12 cellular contexts compared by ENCODE assay signal in genomic region chr4:169189372-169189771, GRCh38.
DNase-seq lines count a peak whose midpoint lies in the region; ATAC-seq and TF ChIP-seq lines count a peak whose summit lies in the region.
"Had no signal": no experiment of that assay in that cellular context is flagged by ENCODE, and none has a peak within 500 bp of the region (broad histone marks: within the 10 kb centered on the region; RNA-seq: fewer than 3 reads in every experiment).

No MANE protein-coding gene starts in this region.

- ATAC-seq in GM19452 (IDR thresholded peaks at IDR 0.05; ENCODE audit: unreplicated experiment) (peak; percentile 87), HG02885 (IDR thresholded peaks at IDR 0.05; ENCODE audit: poor library complexity, unreplicated experiment) (peak; percentile 79), HG03571 (IDR thresholded peaks at IDR 0.05; ENCODE audit: unreplicated experiment) (peak; percentile 94)

- no peak for TF ChIP-seq POLR2A in esophagus squamous epithelium (IDR thresholded peaks at IDR 0.05)

- DNase-seq in GM12865 (ENCODE audit: low read depth) (peak; percentile 48), GOT3 (lab: John Stamatoyannopoulos, UW) (no peak), NCI-H1092 (lab: John Stamatoyannopoulos, UW) (no peak), dedifferentiated amniotic fluid mesenchymal stem cell (ENCODE audit: extremely low spot score) (no peak), esophagus squamous epithelium (lab: John Stamatoyannopoulos, UW) (no peak)
- DNase-seq: activated CD4-positive, alpha-beta T cell treated with anti-CD3 and anti-CD28 coated beads for 48 hours; activated gamma-delta T cell treated with Interleukin-2 at 50 U/mL for 16 hours; NCI-H510A treated with DMSO at 0.1 percent for 48 hours had no signal

- H3K27ac ChIP-seq in esophagus squamous epithelium: peak overlapping the region in 1 of 4 donors; percentile 43
- H3K27ac ChIP-seq: parathyroid adenoma had no signal

- no peaks in the 10 kb centered on the region for H3K36me3 ChIP-seq in esophagus squamous epithelium

- intact Hi-C loops in esophagus squamous epithelium (cut with DNase I): no loop called here

- no peaks in the 10 kb centered on the region for H3K27me3 ChIP-seq in esophagus squamous epithelium

- no peak for TF ChIP-seq CTCF in GM12865 (IDR thresholded peaks at IDR 0.05; ENCODE audit: insufficient read depth, low read depth, low read length, missing control alignments)
- no peak for TF ChIP-seq CTCF in esophagus squamous epithelium (IDR thresholded peaks at IDR 0.05)

- 79 to 89% methylated on average over 4 of the region's 4 CpGs for whole genome bisulfite sequencing in esophagus squamous epithelium, 2 donors

- peaks cover 0 to 31% (median 8%) of the 10 kb centered on the region in 3 donors for H3K4me1 ChIP-seq in esophagus squamous epithelium
- H3K4me1 ChIP-seq: parathyroid adenoma had no signal

- H3K9me3 ChIP-seq in esophagus squamous epithelium: no peaks in the 10 kb centered on the region

- peak overlapping the region; percentile 34 for H3K4me3 ChIP-seq in GM12865 (ENCODE audit: low read depth, low read length)
- no peak overlapping the region for H3K4me3 ChIP-seq in esophagus squamous epithelium
